In genomic region chr10:48725708-48726107, GRCh38 we compare ENCODE assay signal across 26 cellular contexts. TPM values are rescaled to one million over a fixed set of nuclear protein-coding genes. Genes with fewer than 3 reads are reported as not detected.
"Had no signal": no experiment of that assay in that cellular context is flagged by ENCODE, and none has a peak within 500 bp of the region (broad histone marks: within the 10 kb centered on the region; RNA-seq: fewer than 3 reads in every experiment).

No MANE protein-coding gene starts in this region.

- FAIRE-seq: astrocyte, endothelial cell of umbilical vein had no signal

- H3K4me1 ChIP-seq: adrenal gland, vagina had no signal

- H3K36me3 Mint-ChIP-seq: activated naive CD4-positive, alpha-beta T cell treated with anti-CD3 and anti-CD28 coated beads, Interleukin-2, amount 50 U/mL, for 24 hours; immature natural killer cell; mesothelial cell of epicardium had no signal

- DNase-seq: activated CD4-positive, alpha-beta T cell treated with anti-CD3 and anti-CD28 coated beads for 1 hour; activated CD8-positive, alpha-beta memory T cell treated with anti-CD3 and anti-CD28 coated beads for 24 hours; activated CD8-positive, alpha-beta memory T cell treated with anti-CD3 and anti-CD28 coated beads, Interleukin-2, amount 50 U/mL, for 48 hours; activated gamma-delta T cell; activated T-cell treated with anti-CD3 and anti-CD28 coated beads, Interleukin-2, amount 50 U/mL, for 48 hours; adrenal gland; dermis blood vessel endothelial cell; effector memory CD4-positive, alpha-beta T cell; esophagus squamous epithelium; immature natural killer cell; lower lobe of right lung; occipital lobe; posterior cingulate gyrus; retina; stimulated activated CD4-positive, alpha-beta T cell treated with anti-CD3 and anti-CD28 coated beads, Interleukin-2, amount 100 ng/mL, for 24 hours; stimulated activated naive CD8-positive, alpha-beta T cell treated with anti-CD3 and anti-CD28 coated beads, Interleukin-15, amount 100 ng/mL, for 72 hours; T-helper 2 cell; trophoblast cell; WERI-Rb-1 had no signal

- H3K27ac ChIP-seq: adrenal gland, cardiac muscle cell, esophagus squamous epithelium, lower lobe of right lung, vagina, WERI-Rb-1 had no signal

- H3K36me3 ChIP-seq: adrenal gland, cardiac muscle cell, esophagus squamous epithelium, vagina, WERI-Rb-1 had no signal

- H3K9me3 Mint-ChIP-seq: activated naive CD4-positive, alpha-beta T cell treated with anti-CD3 and anti-CD28 coated beads, Interleukin-2, amount 50 U/mL, for 24 hours; immature natural killer cell; mesothelial cell of epicardium; nephron; stimulated activated naive CD8-positive, alpha-beta T cell treated with anti-CD3 and anti-CD28 coated beads, Interleukin-15, amount 100 ng/mL, for 72 hours had no signal

- H3K4me3 ChIP-seq: adrenal gland, cardiac muscle cell, esophagus squamous epithelium, lower lobe of right lung, vagina had no signal

- H3K27ac Mint-ChIP-seq: activated naive CD4-positive, alpha-beta T cell treated with anti-CD3 and anti-CD28 coated beads, Interleukin-2, amount 50 U/mL, for 24 hours; immature natural killer cell; mesothelial cell of epicardium; nephron; stimulated activated naive CD8-positive, alpha-beta T cell treated with anti-CD3 and anti-CD28 coated beads, Interleukin-15, amount 100 ng/mL, for 72 hours had no signal

- H3K4me1 Mint-ChIP-seq: activated naive CD4-positive, alpha-beta T cell treated with anti-CD3 and anti-CD28 coated beads, Interleukin-2, amount 50 U/mL, for 24 hours; immature natural killer cell; mesothelial cell of epicardium; nephron; stimulated activated naive CD8-positive, alpha-beta T cell treated with anti-CD3 and anti-CD28 coated beads, Interleukin-15, amount 100 ng/mL, for 72 hours had no signal

- H3K27me3 Mint-ChIP-seq: activated naive CD4-positive, alpha-beta T cell treated with anti-CD3 and anti-CD28 coated beads, Interleukin-2, amount 50 U/mL, for 24 hours; stimulated activated naive CD8-positive, alpha-beta T cell treated with anti-CD3 and anti-CD28 coated beads, Interleukin-15, amount 100 ng/mL, for 72 hours had no signal

- H3K9me3 ChIP-seq: adrenal gland, esophagus squamous epithelium, lower lobe of right lung, vagina had no signal

- H3K27me3 ChIP-seq: adrenal gland, cardiac muscle cell, vagina had no signal

- ATAC-seq: lower lobe of right lung; stimulated activated naive CD8-positive, alpha-beta T cell treated with anti-CD3 and anti-CD28 coated beads, Interleukin-15, amount 100 ng/mL, for 72 hours had no signal

- H3K4me3 Mint-ChIP-seq: activated naive CD4-positive, alpha-beta T cell treated with anti-CD3 and anti-CD28 coated beads, Interleukin-2, amount 50 U/mL, for 24 hours; immature natural killer cell; mesothelial cell of epicardium; nephron; stimulated activated naive CD8-positive, alpha-beta T cell treated with anti-CD3 and anti-CD28 coated beads, Interleukin-15, amount 100 ng/mL, for 72 hours had no signal

RNA-seq across cellular contexts. Expression of gene WDFY4, which starts 41.0 kb away (rescaled TPM):
- total RNA-seq: cardiac muscle cell had no signal
- polyA plus RNA-seq: cardiac muscle cell had no signal
